ENCODE assay signal across 3 cellular contexts in genomic region chr1:13513885-13514546, GRCh38.
A peak's percentile ranks its signal among the peaks of the same experiment; 100 is the strongest.
TF ChIP-seq lines count a peak whose summit lies in the region.

LRRC38 (minus strand) TSS chr1:13514003; CDS start chr1:13513593, 410 bp downstream.

TF ChIP-seq in GM23338, 12 proteins besides CTCF, POLR2A, EP300 and RAD21:
- TF ChIP-seq STAT1 (IDR thresholded peaks at IDR 0.05; ENCODE audit: unreplicated experiment) = no peak
- peak; percentile 52 for TF ChIP-seq EZH2 (IDR thresholded peaks at IDR 0.05; ENCODE audit: low read depth, unreplicated experiment)

TF ChIP-seq in K562, 482 proteins besides CTCF, POLR2A, EP300 and RAD21:
- TF ChIP-seq NFXL1 (CRISPR knock-in tag; IDR thresholded peaks at IDR 0.05) (no peak), MIER1 (IDR thresholded peaks at IDR 0.05; ENCODE audit: low read depth) (no peak), SRSF7 (optimal IDR thresholded peaks at IDR 0.05; ENCODE audit: low read depth, low read length) (no peak), HCFC1 (IDR thresholded peaks at IDR 0.05; ENCODE audit: low read depth, low read length) (no peak), ZNF384 (IDR thresholded peaks at IDR 0.05; ENCODE audit: low read depth, low read length) (no peak), RFX5 (IDR thresholded peaks at IDR 0.05; ENCODE audit: low read depth, low read length) (no peak), UBTF (IDR thresholded peaks at IDR 0.05; ENCODE audit: borderline replicate concordance in 1 of 2, low read depth in 2 of 2, low read length in 2 of 2) (no peak), ZNF3 (CRISPR knock-in tag; IDR thresholded peaks at IDR 0.05) (no peak)

TF ChIP-seq in SK-N-SH, 30 proteins besides CTCF, POLR2A, EP300 and RAD21:
- TF ChIP-seq GABPA (IDR thresholded peaks at IDR 0.05; ENCODE audit: low read depth) = no peak
- no peak for TF ChIP-seq SMC3 (IDR thresholded peaks at IDR 0.05; ENCODE audit: low read depth, low read length)
- no peak for TF ChIP-seq TEAD4 (IDR thresholded peaks at IDR 0.05; ENCODE audit: borderline replicate concordance, insufficient read depth)
- no peak for TF ChIP-seq POLR2AphosphoS5 (IDR thresholded peaks at IDR 0.05; ENCODE audit: low read depth, low read length)
- no peak for TF ChIP-seq JUND (IDR thresholded peaks at IDR 0.05)
- no peak for TF ChIP-seq IRF3 (IDR thresholded peaks at IDR 0.05; ENCODE audit: low read depth, low read length)
- TF ChIP-seq RFX5 (IDR thresholded peaks at IDR 0.05; ENCODE audit: low read length) = no peak
- TF ChIP-seq FOXJ3 (CRISPR knock-in tag; IDR thresholded peaks at IDR 0.05) = no peak
- TF ChIP-seq ZBTB33 (IDR thresholded peaks at IDR 0.05; ENCODE audit: borderline replicate concordance, low read depth) = no peak
- no peak for TF ChIP-seq YY1 (IDR thresholded peaks at IDR 0.05; ENCODE audit: low read depth)
- no peak for TF ChIP-seq NFIC (IDR thresholded peaks at IDR 0.05; ENCODE audit: borderline replicate concordance)
- no peak for TF ChIP-seq MXI1 (IDR thresholded peaks at IDR 0.05; ENCODE audit: low read depth, low read length)
- TF ChIP-seq SIN3A (IDR thresholded peaks at IDR 0.05; ENCODE audit: borderline replicate concordance, low read depth, low read length) = no peak
- TF ChIP-seq CHD2 (IDR thresholded peaks at IDR 0.05; ENCODE audit: low read length, partially characterized antibody) = no peak
- TF ChIP-seq FOXM1 (IDR thresholded peaks at IDR 0.05; ENCODE audit: low read depth) = no peak
- no peak for TF ChIP-seq RCOR1 (IDR thresholded peaks at IDR 0.05; ENCODE audit: low read length)
- no peak for TF ChIP-seq USF2 (IDR thresholded peaks at IDR 0.05; ENCODE audit: borderline replicate concordance, low read depth, low read length)
- TF ChIP-seq NRF1 (IDR thresholded peaks at IDR 0.05; ENCODE audit: low read depth, low read length) = no peak
- no peak for TF ChIP-seq USF1 (IDR thresholded peaks at IDR 0.05; ENCODE audit: borderline replicate concordance, low read depth)
- TF ChIP-seq TAF1 (IDR thresholded peaks at IDR 0.05; ENCODE audit: borderline replicate concordance, low read depth, low read length) = no peak
